ENCODE assay signal across 1 cellular context in genomic region chr17:36727577-36727976, GRCh38.
TF ChIP-seq lines count a peak whose summit lies in the region.

No MANE protein-coding gene starts in this region.

TF ChIP-seq in HepG2, 621 proteins besides CTCF, POLR2A, EP300 and RAD21 (continued from another document):
- TF ChIP-seq MTERF4 (CRISPR knock-in tag; IDR thresholded peaks at IDR 0.05) (no peak), PITX1 (CRISPR knock-in tag; IDR thresholded peaks at IDR 0.05) (no peak)
